ENCODE assay signal across 8 cellular contexts in genomic region chr7:24587853-24588252, GRCh38. TPM values are rescaled to one million over a fixed set of nuclear protein-coding genes. Genes with fewer than 3 reads are reported as not detected.
DNase-seq lines count a peak whose midpoint lies in the region; ATAC-seq, FAIRE-seq and TF ChIP-seq lines count a peak whose summit lies in the region.

No MANE protein-coding gene starts in this region.

- H3K36me3 ChIP-seq in GM06990 (ENCODE audit: control insufficient read depth, insufficient read depth, low read length) (no peaks in the 10 kb centered on the region), kidney (ENCODE audit: control insufficient read depth in 1 of 2, insufficient read depth in 2 of 2, low read length in 2 of 2) (no peaks in the 10 kb centered on the region)

- H3K9me3 ChIP-seq in kidney (ENCODE audit: control insufficient read depth in 1 of 2, low read length in 2 of 2), result no peaks in the 10 kb centered on the region

- no peak overlapping the region for H3K9ac ChIP-seq in kidney (ENCODE audit: low read length in 2 of 2)

- TF ChIP-seq CTCF in GM06990 (IDR thresholded peaks at IDR 0.05; ENCODE audit: insufficient read depth, low read length, poor library complexity, severe bottlenecking) (peak; percentile 78), kidney (IDR thresholded peaks at IDR 0.05; ENCODE audit: borderline replicate concordance, extremely low read depth, insufficient read depth) (peak; percentile 31)

- H3K27ac ChIP-seq in kidney (ENCODE audit: low read depth in 2 of 2, low read length in 2 of 2), result no peak overlapping the region

- H3K27me3 ChIP-seq in GM06990 (replicated peaks; ENCODE audit: control insufficient read depth, insufficient read depth, low read length), result no peaks in the 10 kb centered on the region

- intact Hi-C loops in kidney (cut with DNase I), result no loop called here

- H3K4me3 ChIP-seq in GM06990 (replicated peaks; ENCODE audit: low read depth, low read length) (no peak overlapping the region), kidney (ENCODE audit: low read length in 2 of 2) (no peak overlapping the region)

- DNase-seq in GM06990 (ENCODE audit: extremely low read depth, insufficient read length) (no peak), NCI-H1105 treated with DMSO at 0.1 percent for 48 hours (lab: John Stamatoyannopoulos, UW) (peak; percentile 23), kidney (no peak), superior temporal gyrus (ENCODE audit: extremely low spot score) (no peak), hypothalamus (lab: John Stamatoyannopoulos, UW) (no peak), NCI-H2227 (lab: John Stamatoyannopoulos, UW; ENCODE audit: unreplicated experiment) (no peak)
- peak; percentile 58 for DNase-seq in activated T-cell treated with anti-CD3 and anti-CD28 coated beads, Interleukin-2, amount 50 U/mL, for 1 hour

- no peak for FAIRE-seq in kidney (lab: Jason Lieb, UNC)

- no peaks in the 10 kb centered on the region for H3K4me1 ChIP-seq in kidney (ENCODE audit: control insufficient read depth in 1 of 2, insufficient read depth in 1 of 2, low read depth in 1 of 2, low read length in 2 of 2)

- ATAC-seq in GM21786 (IDR thresholded peaks at IDR 0.05; ENCODE audit: unreplicated experiment), result peak; percentile 79

RNA-seq across cellular contexts. Expression of gene PALS2, which starts 14.6 kb away (rescaled TPM):
- 35.6 TPM for total RNA-seq in kidney
- polyA plus RNA-seq in kidney (ENCODE audit: insufficient read depth, low read depth, low replicate concordance), result 5.6 TPM

Comparison
In these comparisons a context has a peak if more than half of its experiments do, and no peak if none do; other contexts are left out.
1. DNase-seq: peak in NCI-H1105 treated with DMSO at 0.1 percent for 48 hours (single experiment) and activated T-cell treated with anti-CD3 and anti-CD28 coated beads, Interleukin-2, amount 50 U/mL, for 1 hour (single experiment); none in GM06990 (single experiment), kidney (single experiment), superior temporal gyrus (single experiment), hypothalamus (0 of 51) and NCI-H2227 (single experiment).